In genomic region chr3:174387736-174388135, GRCh38 we compare ENCODE assay signal across 38 cellular contexts.
"Had no signal": no experiment of that assay in that cellular context is flagged by ENCODE, and none has a peak within 500 bp of the region (broad histone marks: within the 10 kb centered on the region; RNA-seq: fewer than 3 reads in every experiment).

No MANE protein-coding gene starts in this region.

- H3K4me1 ChIP-seq: Peyer's patch, SJSA1 had no signal

- FAIRE-seq: colon had no signal

- H3K27me3 ChIP-seq: brain microvascular endothelial cell, MG63, Peyer's patch, SJSA1 had no signal

- H3K4me1 Mint-ChIP-seq: activated CD4-positive, alpha-beta memory T cell treated with anti-CD3 and anti-CD28 coated beads, Interleukin-2, amount 10 ng/mL, durations not matched to agents 7 days and 5 days had no signal

- H3K4me3 Mint-ChIP-seq: activated CD4-positive, alpha-beta memory T cell treated with anti-CD3 and anti-CD28 coated beads, Interleukin-2, amount 10 ng/mL, durations not matched to agents 7 days and 5 days; activated naive CD4-positive, alpha-beta T cell treated with anti-CD3 and anti-CD28 coated beads for 36 hours had no signal

- H3K27me3 Mint-ChIP-seq: activated CD4-positive, alpha-beta memory T cell treated with anti-CD3 and anti-CD28 coated beads, Interleukin-2, amount 10 ng/mL, durations not matched to agents 7 days and 5 days had no signal

- H3K9me3 ChIP-seq: Peyer's patch, SJSA1 had no signal

- H3K4me3 ChIP-seq: MG63, Peyer's patch, SJSA1 had no signal

- DNase-seq: activated CD4-positive, alpha-beta memory T cell treated with anti-CD3 and anti-CD28 coated beads, Interleukin-2, amount 10 ng/mL, durations not matched to agents 7 days and 5 days; activated CD4-positive, alpha-beta T cell treated with anti-CD3 and anti-CD28 coated beads for 1 hour; activated CD4-positive, alpha-beta T cell treated with anti-CD3 and anti-CD28 coated beads for 48 hours; activated CD4-positive, CD25-positive, alpha-beta regulatory T cell; activated CD8-positive, alpha-beta memory T cell treated with anti-CD3 and anti-CD28 coated beads for 24 hours; activated gamma-delta T cell treated with Interleukin-2 at 50 U/mL for 16 hours; activated naive CD4-positive, alpha-beta T cell treated with anti-CD3 and anti-CD28 coated beads for 36 hours; activated T-cell treated with anti-CD3 and anti-CD28 coated beads, Interleukin-2, amount 50 U/mL, for 1 hour; amniotic stem cell; aorta; brain microvascular endothelial cell; central memory CD4-positive, alpha-beta T cell; Kasumi-1; MG63; NCI-H1048; NCI-H1105 treated with DMSO at 0.1 percent for 48 hours; NCI-H1436; NCI-H1694; NCI-H1930; NCI-H2081 treated with DMSO at 0.1 percent for 48 hours; NCI-H226; NCI-H524 treated with DMSO at 0.1 percent for 48 hours; NCI-H748 treated with DMSO at 0.1 percent for 48 hours; NK-92 treated with Interleukin-12 subunit alpha and Interleukin-12 subunit beta, amount 100 ng/mL, for 24 hours; PC-3; Peyer's patch; RPMI8226; SHP77 treated with DMSO at 0.1 percent for 48 hours; SW 1271; T-helper 1 cell; T-helper 2 cell; T-helper 9 cell; WERI-Rb-1 had no signal

- ATAC-seq: activated naive CD4-positive, alpha-beta T cell treated with anti-CD3 and anti-CD28 coated beads, Interleukin-2, amount 50 U/mL, for 72 hours; PC-3; SK-N-SH treated with all-trans-retinoic acid at 6 μM for 48 hours had no signal

- H3K27ac ChIP-seq: brain microvascular endothelial cell, Peyer's patch, SJSA1, WERI-Rb-1 had no signal

- H3K9me3 Mint-ChIP-seq: activated T-helper 2 cell treated with anti-CD3 and anti-CD28 coated beads, Interferon-gamma antibody, Interleukin-2, Interleukin-4, amounts not matched to agents 10 μg/mL and 5 μg/mL and 100 μg/mL, durations not matched to agents 14 hours and 24 hours and 36 hours had no signal

- H3K27ac Mint-ChIP-seq: activated CD4-positive, alpha-beta memory T cell treated with anti-CD3 and anti-CD28 coated beads, Interleukin-2, amount 10 ng/mL, durations not matched to agents 7 days and 5 days; activated naive CD4-positive, alpha-beta T cell treated with anti-CD3 and anti-CD28 coated beads for 36 hours; activated naive CD4-positive, alpha-beta T cell treated with anti-CD3 and anti-CD28 coated beads, Interleukin-2, amount 50 U/mL, for 72 hours; activated T-helper 2 cell treated with anti-CD3 and anti-CD28 coated beads, Interferon-gamma antibody, Interleukin-2, Interleukin-4, amounts not matched to agents 10 μg/mL and 5 μg/mL and 100 μg/mL, durations not matched to agents 14 hours and 24 hours and 36 hours had no signal

- H3K36me3 ChIP-seq: brain microvascular endothelial cell, MG63, Peyer's patch, SJSA1, WERI-Rb-1 had no signal
